In genomic region chr18:73688851-73689659, GRCh38 we compare ENCODE assay signal across 9 cellular contexts.
DNase-seq lines count a peak whose midpoint lies in the region; ATAC-seq and TF ChIP-seq lines count a peak whose summit lies in the region.
"Had no signal": no experiment of that assay in that cellular context is flagged by ENCODE, and none has a peak within 500 bp of the region (broad histone marks: within the 10 kb centered on the region; RNA-seq: fewer than 3 reads in every experiment).

No MANE protein-coding gene starts in this region.

- H3K27ac ChIP-seq in PC-3 (ENCODE audit: low read length) = peak overlapping the region; percentile 93

- ATAC-seq in HG02610 (IDR thresholded peaks at IDR 0.05; ENCODE audit: unreplicated experiment) (peak; percentile 78), PC-3 (peak; percentile 41)
- ATAC-seq in stimulated activated naive CD8-positive, alpha-beta T cell treated with anti-CD3 and anti-CD28 coated beads, Interleukin-15, amount 100 ng/mL, for 72 hours = no peak

- no peaks in the 10 kb centered on the region for H3K9me2 ChIP-seq in PC-3 (replicated peaks; ENCODE audit: low read length)

- H4K20me1 ChIP-seq in PC-3 (ENCODE audit: low read length) = no peaks in the 10 kb centered on the region

- H3K9me3 Mint-ChIP-seq in stimulated activated naive CD8-positive, alpha-beta T cell treated with anti-CD3 and anti-CD28 coated beads, Interleukin-15, amount 100 ng/mL, for 72 hours = no peaks in the 10 kb centered on the region

- H3K36me3 ChIP-seq in PC-3 (ENCODE audit: low read depth, low read length) = no peaks in the 10 kb centered on the region

- peak overlapping the region; percentile 60 for H3K4me2 ChIP-seq in PC-3 (ENCODE audit: low read length)

- no peak overlapping the region; the same call in 1 of the 2 replicates for H2AFZ ChIP-seq in PC-3 (ENCODE audit: low read length)

- BruUV-seq in PC-3 (replicated peaks; lab: Mats Ljungman, UMichigan) = no TSS peak

- no peak overlapping the region for H3K4me3 Mint-ChIP-seq in stimulated activated naive CD8-positive, alpha-beta T cell treated with anti-CD3 and anti-CD28 coated beads, Interleukin-15, amount 100 ng/mL, for 72 hours

- H3K4me1 Mint-ChIP-seq in stimulated activated naive CD8-positive, alpha-beta T cell treated with anti-CD3 and anti-CD28 coated beads, Interleukin-15, amount 100 ng/mL, for 72 hours = no peaks in the 10 kb centered on the region

- TF ChIP-seq CTCF in PC-3 (conservative IDR thresholded peaks at IDR 0.05; ENCODE audit: low read depth, low read length) = no peak

- H3K27me3 ChIP-seq in PC-3 (ENCODE audit: low read length) = no peaks in the 10 kb centered on the region

- no peaks in the 10 kb centered on the region for H3K9me3 ChIP-seq in PC-3 (ENCODE audit: low read length)

- H3K79me2 ChIP-seq in PC-3 (ENCODE audit: low read length) = no peaks in the 10 kb centered on the region

- no peaks in the 10 kb centered on the region for H3F3A ChIP-seq in PC-3 (ENCODE audit: low read length, unreplicated experiment)

- intact Hi-C loops in PC-3 (cut with micrococcal nuclease) = loop anchor here (10.0 kb wide), 2 partner anchors 156 to 304 kb away; no protein-coding TSS in a partner anchor

- H3K27ac Mint-ChIP-seq in stimulated activated naive CD8-positive, alpha-beta T cell treated with anti-CD3 and anti-CD28 coated beads, Interleukin-15, amount 100 ng/mL, for 72 hours = no peak overlapping the region

- peaks cover 49% of the 10 kb centered on the region for H3K4me1 ChIP-seq in PC-3 (ENCODE audit: insufficient read depth, low read length)

- peak; percentile 93 for DNase-seq in ELR (ENCODE audit: low read depth)
- peak; percentile 87 for DNase-seq in PC-3
- DNase-seq in iPS-NIHi11 (ENCODE audit: low spot score) = peak; percentile 41
- no peak for DNase-seq in D341Med (ENCODE audit: low spot score)
- no peak for DNase-seq in stimulated activated naive CD8-positive, alpha-beta T cell treated with anti-CD3 and anti-CD28 coated beads, Interleukin-15, amount 100 ng/mL, for 72 hours
- no peak for DNase-seq in NCI-H510A treated with DMSO at 0.1 percent for 48 hours (lab: John Stamatoyannopoulos, UW)
- DNase-seq in inferior parietal cortex (ENCODE audit: extremely low spot score) = no peak
- DNase-seq: NCI-H446 treated with DMSO at 0.1 percent for 48 hours had no signal

- CTCF ChIA-PET in PC-3 (lab: Charles Lee) = no interaction called here

- H3K4me3 ChIP-seq in PC-3 (ENCODE audit: low read length) = no peak overlapping the region

- H3K27me3 Mint-ChIP-seq in stimulated activated naive CD8-positive, alpha-beta T cell treated with anti-CD3 and anti-CD28 coated beads, Interleukin-15, amount 100 ng/mL, for 72 hours = no peaks in the 10 kb centered on the region

- H3K9ac ChIP-seq in PC-3 (ENCODE audit: low read length) = peak overlapping the region; percentile 37

- POLR2A ChIA-PET in PC-3 (lab: Charles Lee; ENCODE audit: unreplicated experiment) = no interaction called here

Comparison
In these comparisons a context has a peak if more than half of its experiments do, and no peak if none do; other contexts are left out.
1. DNase-seq: peak in ELR (single experiment), PC-3 (single experiment) and iPS-NIHi11 (single experiment); none in D341Med (single experiment), stimulated activated naive CD8-positive, alpha-beta T cell treated with anti-CD3 and anti-CD28 coated beads, Interleukin-15, amount 100 ng/mL, for 72 hours (0 of 2), NCI-H510A treated with DMSO at 0.1 percent for 48 hours (single experiment) and inferior parietal cortex (single experiment).